In the genomic region with DNA sequence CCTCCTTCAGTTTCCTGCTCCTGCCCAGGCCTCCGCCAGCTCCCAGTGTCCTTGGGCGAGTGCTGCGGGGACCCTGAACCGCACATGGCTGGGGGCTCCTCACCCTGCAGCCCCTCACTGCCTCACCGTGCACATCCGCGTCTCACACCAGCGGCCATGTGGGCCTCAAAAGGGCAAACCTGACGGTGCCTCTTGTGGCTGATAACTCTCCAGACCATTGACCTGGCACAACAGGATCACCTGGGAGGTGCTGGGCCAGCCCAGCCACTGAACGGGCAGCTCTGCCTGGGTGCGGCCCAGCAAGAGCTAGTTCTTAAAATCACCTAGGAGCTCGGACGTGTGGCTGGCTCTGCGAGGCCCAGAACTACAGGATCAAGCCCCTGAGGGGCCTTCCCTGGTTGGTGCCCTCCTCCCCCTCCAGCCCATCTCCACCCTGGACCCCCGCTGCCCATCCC, we compare ENCODE assay signal across 9 cellular contexts. TPM values are rescaled to one million over a fixed set of nuclear protein-coding genes. Genes with fewer than 3 reads are reported as not detected.
A peak's percentile ranks its signal among the peaks of the same experiment; 100 is the strongest.
DNase-seq lines count a peak whose midpoint lies in the region; ATAC-seq and TF ChIP-seq lines count a peak whose summit lies in the region.
"Had no signal": no experiment of that assay in that cellular context is flagged by ENCODE, and none has a peak within 500 bp of the region (broad histone marks: within the 10 kb centered on the region; RNA-seq: fewer than 3 reads in every experiment).

No MANE protein-coding gene starts in this region.

- no peak overlapping the region for H3K4ac ChIP-seq in neuronal stem cell (ENCODE audit: low read length)

- peak overlapping the region; percentile 84 for H3K18ac ChIP-seq in neuronal stem cell (ENCODE audit: low read length)

- POLR2A ChIA-PET in CD8-positive, alpha-beta T cell (lab: Charles Lee): interaction anchor here (1.0 to 5.5 kb wide), 9 partner anchors 8 to 48 kb away, joined by 3 to 96 read pairs (median 16); a partner anchor contains a TSS

- no peaks in the 10 kb centered on the region for H3K36me3 ChIP-seq in CD8-positive, alpha-beta T cell (ENCODE audit: insufficient read depth, low read length)
- H3K36me3 ChIP-seq in NT2/D1 (ENCODE audit: insufficient read depth, insufficient read length, low read length) (no peaks in the 10 kb centered on the region), colonic mucosa (no peaks in the 10 kb centered on the region), neuronal stem cell (replicated peaks in 1 of 2; ENCODE audit: control insufficient read depth in 2 of 2, insufficient read depth in 2 of 2, low read length in 2 of 2) (no peaks in the 10 kb centered on the region)
- H3K36me3 ChIP-seq: thoracic aorta had no signal

- no peak overlapping the region for H3K14ac ChIP-seq in neuronal stem cell (ENCODE audit: low read length)

- H2BK5ac ChIP-seq in neuronal stem cell (ENCODE audit: low read length): no peak overlapping the region

- no peak overlapping the region for H3K4me2 ChIP-seq in neuronal stem cell (ENCODE audit: insufficient read depth, low read length, poor library complexity, severe bottlenecking)

- peaks cover 2% of the 10 kb centered on the region for H3K79me1 ChIP-seq in neuronal stem cell (ENCODE audit: low read depth, low read length)

- CTCF ChIA-PET in CD8-positive, alpha-beta T cell (lab: Charles Lee): interaction anchor here (0.8 to 4.6 kb wide), 7 partner anchors 11 to 184 kb away, joined by 3 to 42 read pairs (median 5); a partner anchor contains a TSS

- intact Hi-C loops in CD8-positive, alpha-beta T cell (cut with DNase I, micrococcal nuclease): loop anchor here in 1 of 2 experiments (1.0 to 2.0 kb wide), 4 partner anchors 15 to 49 kb away; a partner anchor contains a TSS
- intact Hi-C loops in colonic mucosa (cut with DNase I): no loop called here

- peak overlapping the region; percentile 86 for H2AK5ac ChIP-seq in neuronal stem cell (ENCODE audit: low read depth, low read length)

- H3K27me3 ChIP-seq in CD8-positive, alpha-beta T cell (ENCODE audit: insufficient read depth, low read length): no peaks in the 10 kb centered on the region
- H3K27me3 ChIP-seq in NT2/D1 (ENCODE audit: insufficient read depth, insufficient read length) (no peaks in the 10 kb centered on the region), colonic mucosa (no peaks in the 10 kb centered on the region), neuronal stem cell (ENCODE audit: control insufficient read depth in 3 of 3, insufficient read depth in 3 of 3, low read depth in 1 of 3, low read length in 3 of 3) (no peaks in the 10 kb centered on the region)

- H4K8ac ChIP-seq in neuronal stem cell (ENCODE audit: low read depth, low read length): peak overlapping the region; percentile 17

- no peaks in the 10 kb centered on the region for H3K9me3 ChIP-seq in CD8-positive, alpha-beta T cell (ENCODE audit: low read length)
- 0 out of 2 replicates have a peak, but pooled peaks cover 8% of the 10 kb centered on the region for H3K9me3 ChIP-seq in NT2/D1 (ENCODE audit: insufficient read depth, low read length)
- H3K9me3 ChIP-seq in colonic mucosa: no peaks in the 10 kb centered on the region
- H3K9me3 ChIP-seq in neuronal stem cell (replicated peaks in 1 of 2; ENCODE audit: control insufficient read depth in 2 of 2, insufficient read depth in 1 of 2, low read depth in 1 of 2, low read length in 2 of 2): peaks cover 3 to 6% of the 10 kb centered on the region in 2 donors
- H3K9me3 ChIP-seq: thoracic aorta had no signal

- H2AFZ ChIP-seq in neuronal stem cell (ENCODE audit: low read length): peak overlapping the region; percentile 89

- no CpG with 5 or more reads among the region's 15 CpGs for WGBS in neuronal stem cell (ENCODE audit: extremely low coverage in 2 of 2, insufficient read length in 2 of 2, insufficient replicate concordance in 1 of 2), 2 donors

- H3K27ac ChIP-seq in CD8-positive, alpha-beta T cell (ENCODE audit: low read depth, low read length): peak overlapping the region; percentile 58
- peak overlapping the region; percentile 51 for H3K27ac ChIP-seq in colonic mucosa
- no peak overlapping the region for H3K27ac ChIP-seq in neuronal stem cell (replicated peaks; ENCODE audit: low read length)
- H3K27ac ChIP-seq: thoracic aorta had no signal

- H3K27ac Mint-ChIP-seq in CD8-positive, alpha-beta T cell: peak overlapping the region; percentile 94

- no peak for DNase-seq in CD8-positive, alpha-beta T cell
- DNase-seq in NT2/D1 (ENCODE audit: low read depth, low spot score) (no peak), colonic mucosa (peak; percentile 60), neuronal stem cell (ENCODE audit: low spot score) (no peak), NCI-H2107 treated with DMSO at 0.1 percent for 48 hours (lab: John Stamatoyannopoulos, UW; ENCODE audit: unreplicated experiment) (no peak), NCI-H526 (lab: John Stamatoyannopoulos, UW) (no peak)

- peak overlapping the region; percentile 38 for H4K91ac ChIP-seq in neuronal stem cell (ENCODE audit: low read depth, low read length, poor library complexity)

- H2BK12ac ChIP-seq in neuronal stem cell (ENCODE audit: low read length): no peak overlapping the region

- peak overlapping the region; percentile 71 for H3K9ac ChIP-seq in NT2/D1 (ENCODE audit: insufficient read length, low read depth)
- peak overlapping the region in 1 of 2 donors; percentile 21 for H3K9ac ChIP-seq in colonic mucosa (ENCODE audit: low read depth in 2 of 2, low read length in 2 of 2)
- no peak overlapping the region for H3K9ac ChIP-seq in neuronal stem cell (ENCODE audit: low read depth, low read length, poor library complexity)

- H3K36me3 Mint-ChIP-seq in CD8-positive, alpha-beta T cell: no peaks in the 10 kb centered on the region

- no peak overlapping the region for H2BK15ac ChIP-seq in neuronal stem cell (ENCODE audit: low read length)

- no peak for TF ChIP-seq CTCF in CD8-positive, alpha-beta T cell (IDR thresholded peaks at IDR 0.05)
- TF ChIP-seq CTCF in colonic mucosa (IDR thresholded peaks at IDR 0.05): no peak

- H3K27me3 Mint-ChIP-seq in CD8-positive, alpha-beta T cell (ENCODE audit: low read depth): no peaks in the 10 kb centered on the region

- peak overlapping the region; percentile 82 for H3K4me3 Mint-ChIP-seq in CD8-positive, alpha-beta T cell

- H3K4me3 ChIP-seq in CD8-positive, alpha-beta T cell (ENCODE audit: low read depth, low read length): peak overlapping the region; percentile 58
- peak overlapping the region; percentile 17 for H3K4me3 ChIP-seq in NT2/D1 (ENCODE audit: insufficient read length, low read depth)
- no peak overlapping the region for H3K4me3 ChIP-seq in colonic mucosa
- H3K4me3 ChIP-seq in neuronal stem cell (ENCODE audit: low read length in 2 of 2): no peak overlapping the region
- H3K4me3 ChIP-seq: thoracic aorta had no signal

- H3K4me1 ChIP-seq in CD8-positive, alpha-beta T cell (ENCODE audit: insufficient read depth, low read length): peaks cover 66% of the 10 kb centered on the region
- peaks cover 38% of the 10 kb centered on the region for H3K4me1 ChIP-seq in NT2/D1 (ENCODE audit: insufficient read depth, insufficient read length)
- peaks cover 8% of the 10 kb centered on the region for H3K4me1 ChIP-seq in colonic mucosa
- H3K4me1 ChIP-seq in neuronal stem cell (ENCODE audit: control insufficient read depth in 2 of 2, insufficient read depth in 1 of 2, low read depth in 1 of 2, low read length in 2 of 2): peaks cover 8 to 10% of the 10 kb centered on the region in 2 donors

- H3K23ac ChIP-seq in neuronal stem cell (ENCODE audit: low read depth, low read length, poor library complexity): peak overlapping the region; percentile 62

- H3K9me3 Mint-ChIP-seq in CD8-positive, alpha-beta T cell: no peaks in the 10 kb centered on the region

- peaks cover 77% of the 10 kb centered on the region for H3K4me1 Mint-ChIP-seq in CD8-positive, alpha-beta T cell (ENCODE audit: low read depth)

- ATAC-seq in CD8-positive, alpha-beta T cell: peak; percentile 7
- ATAC-seq in HG03520 (IDR thresholded peaks at IDR 0.05; ENCODE audit: unreplicated experiment) (no peak), GM18870 (IDR thresholded peaks at IDR 0.05; ENCODE audit: unreplicated experiment) (no peak)

- H2BK120ac ChIP-seq in neuronal stem cell (ENCODE audit: low read depth, low read length): no peak overlapping the region

RNA-seq across cellular contexts. Expression of a gene that starts 4.1 kb away (rescaled TPM):
- 1 to 10 TPM; 1.1 to 1.5 TPM for total RNA-seq in CD8-positive, alpha-beta T cell
- 100 to 1,000 TPM; 137 to 547 TPM for total RNA-seq in colonic mucosa
- 0.32 TPM for polyA plus RNA-seq in neuronal stem cell (2013, experiment 1 of 2)
- polyA plus RNA-seq in neuronal stem cell (2013, experiment 2 of 2): not detected

RNA-seq across cellular contexts. Expression of a gene that starts 20.1 kb away (rescaled TPM):
- total RNA-seq in CD8-positive, alpha-beta T cell: 10 to 100 TPM; 27.5 to 30.0 TPM
- total RNA-seq in colonic mucosa: 10 to 100 TPM; 33.6 to 37.4 TPM
- 58.3 TPM for polyA plus RNA-seq in neuronal stem cell (2013, experiment 1 of 2)
- polyA plus RNA-seq in neuronal stem cell (2013, experiment 2 of 2): 58.9 TPM

RNA-seq across cellular contexts. Expression of a gene that starts 26.4 kb away (rescaled TPM):
- total RNA-seq in CD8-positive, alpha-beta T cell: 10 to 100 TPM; 29.7 to 30.7 TPM
- total RNA-seq in colonic mucosa: 10 to 100 TPM; 14.4 to 16.4 TPM
- 13.1 TPM for polyA plus RNA-seq in neuronal stem cell (2013, experiment 1 of 2)
- polyA plus RNA-seq in neuronal stem cell (2013, experiment 2 of 2): 12.4 TPM

RNA-seq across cellular contexts. Expression of a gene that starts 49.0 kb away (rescaled TPM):
- 100 to 1,000 TPM; 177 to 183 TPM for total RNA-seq in CD8-positive, alpha-beta T cell
- total RNA-seq in colonic mucosa: 100 to 1,000 TPM; 214 to 274 TPM
- 198 TPM for polyA plus RNA-seq in neuronal stem cell (2013, experiment 1 of 2)
- polyA plus RNA-seq in neuronal stem cell (2013, experiment 2 of 2): 203 TPM

Comparison
In these comparisons a context has a peak if more than half of its experiments do, and no peak if none do; other contexts are left out.
1. H3K4me3 ChIP-seq: peak in CD8-positive, alpha-beta T cell (single experiment) and NT2/D1 (single experiment); none in colonic mucosa (single experiment) and neuronal stem cell (0 of 2).
2. RNA of a gene that starts 4.1 kb away (total RNA-seq): 137 to 547 TPM in colonic mucosa; 1.1 to 1.5 TPM in CD8-positive, alpha-beta T cell; every median in the first group is over 10 times any median in the second.